Comparison of ENCODE assay signal across 8 cellular contexts in the genomic region with DNA sequence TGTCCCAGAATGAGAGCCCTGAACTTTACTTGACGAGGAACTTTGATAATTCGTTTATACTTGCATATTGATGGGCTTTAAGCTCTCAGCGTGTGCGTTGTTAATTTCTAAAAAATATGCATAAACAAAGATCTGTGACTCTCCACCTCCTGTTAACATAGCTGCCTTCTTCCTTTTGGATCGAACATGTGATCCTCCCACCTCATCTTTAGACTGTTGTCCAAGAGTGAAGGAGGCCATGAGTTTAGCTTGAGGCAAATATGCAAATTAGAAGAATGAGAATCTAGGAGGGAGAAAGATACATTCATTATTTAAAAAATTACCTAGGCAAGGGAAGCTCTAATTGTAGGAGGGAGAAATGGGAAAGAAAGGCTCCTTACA. TPM values are rescaled to one million over a fixed set of nuclear protein-coding genes. Genes with fewer than 3 reads are reported as not detected.
DNase-seq lines count a peak whose midpoint lies in the region; ATAC-seq and TF ChIP-seq lines count a peak whose summit lies in the region.

No MANE protein-coding gene starts in this region.

- peak overlapping the region; percentile 57 for H3K27ac Mint-ChIP-seq in stimulated activated naive CD8-positive, alpha-beta T cell treated with anti-CD3 and anti-CD28 coated beads, Interleukin-15, Interleukin-2, amounts not matched to agents 100 ng/mL and 50 ng/mL, for 24 hours

- peaks cover 8% of the 10 kb centered on the region for H3K4me1 Mint-ChIP-seq in stimulated activated naive CD8-positive, alpha-beta T cell treated with anti-CD3 and anti-CD28 coated beads, Interleukin-15, Interleukin-2, amounts not matched to agents 100 ng/mL and 50 ng/mL, for 24 hours (ENCODE audit: low read depth)

- H3K36me3 Mint-ChIP-seq in stimulated activated naive CD8-positive, alpha-beta T cell treated with anti-CD3 and anti-CD28 coated beads, Interleukin-15, Interleukin-2, amounts not matched to agents 100 ng/mL and 50 ng/mL, for 24 hours (ENCODE audit: low read depth), result no peaks in the 10 kb centered on the region

- peaks cover 10% of the 10 kb centered on the region for H3K27me3 Mint-ChIP-seq in stimulated activated naive CD8-positive, alpha-beta T cell treated with anti-CD3 and anti-CD28 coated beads, Interleukin-15, Interleukin-2, amounts not matched to agents 100 ng/mL and 50 ng/mL, for 24 hours

- H3K4me1 ChIP-seq in tibial artery, result peaks cover 0 to 25% (median 7%) of the 10 kb centered on the region in 4 donors

- TF ChIP-seq CTCF in kidney epithelial cell (IDR thresholded peaks at IDR 0.05; ENCODE audit: insufficient read depth, low read length, poor library complexity, severe bottlenecking) (no peak), tibial artery (IDR thresholded peaks at IDR 0.05) (no peak)

- no peaks in the 10 kb centered on the region for H3K9me3 ChIP-seq in tibial artery

- H3K36me3 ChIP-seq in kidney epithelial cell (ENCODE audit: control insufficient read depth, insufficient read depth, low read length) (no peaks in the 10 kb centered on the region), tibial artery (no peaks in the 10 kb centered on the region)

- no peak for ATAC-seq in stimulated activated naive CD8-positive, alpha-beta T cell treated with anti-CD3 and anti-CD28 coated beads, Interleukin-15, Interleukin-2, amounts not matched to agents 100 U/mL and 50 U/mL, for 24 hours
- no peak for ATAC-seq in GM19351 (IDR thresholded peaks at IDR 0.05; ENCODE audit: unreplicated experiment)
- ATAC-seq in GM19324 (IDR thresholded peaks at IDR 0.05; ENCODE audit: low FRiP score, unreplicated experiment), result no peak

- peak overlapping the region; percentile 97 for H3K4me3 Mint-ChIP-seq in stimulated activated naive CD8-positive, alpha-beta T cell treated with anti-CD3 and anti-CD28 coated beads, Interleukin-15, Interleukin-2, amounts not matched to agents 100 ng/mL and 50 ng/mL, for 24 hours

- DNase-seq in stimulated activated naive CD8-positive, alpha-beta T cell treated with anti-CD3 and anti-CD28 coated beads, Interleukin-15, Interleukin-2, amounts not matched to agents 100 U/mL and 50 U/mL, for 24 hours, result no peak
- DNase-seq in amniotic epithelial cell (ENCODE audit: low read depth) (peak; percentile 23), kidney epithelial cell (ENCODE audit: low read depth) (no peak), tibial artery (no peak), SKM-1 treated with dmso at 0.1 percent for 144 hours (lab: John Stamatoyannopoulos, UW; ENCODE audit: unreplicated experiment) (no peak)

- peak overlapping the region; percentile 80 for H3K4me3 ChIP-seq in kidney epithelial cell (ENCODE audit: low read depth, low read length)
- peak overlapping the region; percentile 63 to 70 for H3K4me3 ChIP-seq in tibial artery

- peak overlapping the region; percentile 73 to 75 for H3K27ac ChIP-seq in tibial artery

- intact Hi-C loops in tibial artery (cut with DNase I; ENCODE audit: low total_unique reads), result no loop called here

- peaks cover 3% of the 10 kb centered on the region for H3K27me3 ChIP-seq in kidney epithelial cell (ENCODE audit: control insufficient read depth, insufficient read depth, low read length)
- H3K27me3 ChIP-seq in tibial artery, result no peaks in the 10 kb centered on the region

- no peaks in the 10 kb centered on the region for H3K9me3 Mint-ChIP-seq in stimulated activated naive CD8-positive, alpha-beta T cell treated with anti-CD3 and anti-CD28 coated beads, Interleukin-15, Interleukin-2, amounts not matched to agents 100 ng/mL and 50 ng/mL, for 24 hours

RNA-seq across cellular contexts. Expression of gene TTC8, which starts 0.6 kb away (rescaled TPM):
- total RNA-seq in kidney epithelial cell, result 15.5 and 18.3 TPM in 2 replicates

RNA-seq across cellular contexts. Expression of gene EML5, which starts 32.3 kb away (rescaled TPM):
- total RNA-seq in kidney epithelial cell, result 0.79 and 1.1 TPM in 2 replicates
